Comparison of ENCODE assay signal across 21 cellular contexts in genomic region chr19:49984491-49984890, GRCh38. TPM values are rescaled to one million over a fixed set of nuclear protein-coding genes. Genes with fewer than 3 reads are reported as not detected.
A peak's percentile ranks its signal among the peaks of the same experiment; 100 is the strongest.
DNase-seq lines count a peak whose midpoint lies in the region; ATAC-seq and TF ChIP-seq lines count a peak whose summit lies in the region.
"Had no signal": no experiment of that assay in that cellular context is flagged by ENCODE, and none has a peak within 500 bp of the region (broad histone marks: within the 10 kb centered on the region; RNA-seq: fewer than 3 reads in every experiment).

No MANE protein-coding gene starts in this region.

- H3K27me3 Mint-ChIP-seq in WTC11 (ENCODE audit: low read depth) = no peaks in the 10 kb centered on the region
- no peaks in the 10 kb centered on the region for H3K27me3 Mint-ChIP-seq in central memory CD8-positive, alpha-beta T cell
- H3K27me3 Mint-ChIP-seq: CD4-positive, CD25-positive, alpha-beta regulatory T cell; CD8-positive, alpha-beta memory T cell had no signal

- no peak for TF ChIP-seq CTCF in heart right ventricle (IDR thresholded peaks at IDR 0.05)
- TF ChIP-seq CTCF in WTC11 (IDR thresholded peaks at IDR 0.05) = no peak
- TF ChIP-seq CTCF in omental fat pad (IDR thresholded peaks at IDR 0.05) = no peak

- no peaks in the 10 kb centered on the region for H3K27me3 ChIP-seq in heart right ventricle
- H3K27me3 ChIP-seq: BE2C had no signal

- no peak overlapping the region for H3K27ac Mint-ChIP-seq in WTC11
- H3K27ac Mint-ChIP-seq in central memory CD8-positive, alpha-beta T cell (ENCODE audit: low read depth) = peak overlapping the region; percentile 35
- H3K27ac Mint-ChIP-seq: CD4-positive, CD25-positive, alpha-beta regulatory T cell had no signal

- no peak overlapping the region for H3K27ac ChIP-seq in heart right ventricle
- H3K27ac ChIP-seq: GM23248, HL-60 had no signal

- no peaks in the 10 kb centered on the region for H3K9me3 ChIP-seq in heart right ventricle
- H3K9me3 ChIP-seq: BE2C, HAP-1 had no signal

- H3K4me1 Mint-ChIP-seq in WTC11 = no peaks in the 10 kb centered on the region
- peaks cover 5% of the 10 kb centered on the region for H3K4me1 Mint-ChIP-seq in central memory CD8-positive, alpha-beta T cell

- peak; percentile 1 for DNase-seq in Right ventricle myocardium inferior (ENCODE audit: missing footprints)
- DNase-seq in heart right ventricle = no peak
- no peak for DNase-seq in WTC11 (ENCODE audit: low spot score)
- DNase-seq in central memory CD8-positive, alpha-beta T cell (ENCODE audit: low spot score in 2 of 2) = no peak
- no peak for DNase-seq in NCI-H128 (lab: John Stamatoyannopoulos, UW; ENCODE audit: unreplicated experiment)
- DNase-seq in omental fat pad (ENCODE audit: low spot score) = no peak
- DNase-seq: ACHN; BE2C; CD4-positive, CD25-positive, alpha-beta regulatory T cell; CD8-positive, alpha-beta memory T cell; COR-L47; DMS 273 treated with DMSO at 0.1 percent for 48 hours; DND-41; EL had no signal

- H3K36me3 Mint-ChIP-seq in WTC11 = no peaks in the 10 kb centered on the region; the same call in 1 of the 2 replicates
- H3K36me3 Mint-ChIP-seq in central memory CD8-positive, alpha-beta T cell (ENCODE audit: insufficient read depth) = peaks cover 14% of the 10 kb centered on the region

- H3K9me3 Mint-ChIP-seq in WTC11 = no peaks in the 10 kb centered on the region
- H3K9me3 Mint-ChIP-seq in central memory CD8-positive, alpha-beta T cell = no peaks in the 10 kb centered on the region
- H3K9me3 Mint-ChIP-seq: CD8-positive, alpha-beta memory T cell had no signal

- 88 to 89% methylated on average over 11 of the region's 11 CpGs for WGBS in heart right ventricle, 2 donors

- peaks cover 0 to 92% (median 29%) of the 10 kb centered on the region in 9 donors for H3K36me3 ChIP-seq in heart right ventricle
- H3K36me3 ChIP-seq: BE2C, HAP-1 had no signal

- H3K4me3 ChIP-seq in heart right ventricle = no peak overlapping the region
- H3K4me3 ChIP-seq: GM23248, HAP-1 had no signal

- intact Hi-C loops in Right ventricle myocardium inferior (cut with DNase I) (no loop called here), heart right ventricle (cut with DNase I) (loop anchor here in 4 of 10 donors (2.0 to 10.0 kb wide), 3 partner anchors 47 to 50 kb away; no protein-coding TSS in a partner anchor)

- ATAC-seq in Right ventricle myocardium inferior (no peak), heart right ventricle (no peak), WTC11 (no peak), GM21717 (IDR thresholded peaks at IDR 0.05; ENCODE audit: unreplicated experiment) (no peak), omental fat pad (ENCODE audit: low FRiP score) (no peak)
- no peak for ATAC-seq in central memory CD8-positive, alpha-beta T cell (replicated peaks; ENCODE audit: extremely low read depth, poor library complexity, severe bottlenecking)

- no peak overlapping the region for H3K4me3 Mint-ChIP-seq in WTC11
- no peak overlapping the region for H3K4me3 Mint-ChIP-seq in central memory CD8-positive, alpha-beta T cell
- H3K4me3 Mint-ChIP-seq: CD4-positive, CD25-positive, alpha-beta regulatory T cell; CD8-positive, alpha-beta memory T cell had no signal

- CTCF ChIA-PET in WTC11 (lab: Charles Lee) = interaction anchor here (0.7 to 2.9 kb wide), 8 partner anchors 9 to 250 kb away, joined by 3 to 41 read pairs (median 6); no protein-coding TSS in a partner anchor

- POLR2A ChIA-PET in WTC11 (lab: Charles Lee) = no interaction called here

- H3K4me1 ChIP-seq in heart right ventricle = no peaks in the 10 kb centered on the region
- H3K4me1 ChIP-seq: BE2C, HAP-1 had no signal

TF ChIP-seq in WTC11, 78 proteins besides CTCF, POLR2A, EP300 and RAD21:
- TF ChIP-seq ATF1 (CRISPR knock-in tag; IDR thresholded peaks at IDR 0.05) (no peak), ZNF121 (CRISPR knock-in tag; IDR thresholded peaks at IDR 0.05) (0 out of 2 replicates have a peak, but pooled peaks have one; percentile 20)

RNA-seq across cellular contexts. Expression of gene SIGLEC11, which starts 23.5 kb away (rescaled TPM):
- total RNA-seq in Right ventricle myocardium inferior = 0.60 TPM
- 1 to 10 TPM in 1 of 10 donors, under 1 TPM in 8, not detected in 1; 0.11 to 1.1 (median 0.42) TPM for total RNA-seq in heart right ventricle
- 1 to 10 TPM in 1 of 2 donors, under 1 TPM in 1; 0.20 to 1.7 TPM for polyA plus RNA-seq in heart right ventricle
- total RNA-seq in WTC11 (2021) = not detected in 3 replicates
- total RNA-seq in omental fat pad = 1 to 10 TPM; 1.7 to 9.0 (median 5.1) TPM
- total RNA-seq: CD4-positive, CD25-positive, alpha-beta regulatory T cell; CD8-positive, alpha-beta memory T cell; G401; GM23248; H4; HT1080 had no signal
- polyA plus RNA-seq: CD4-positive, CD25-positive, alpha-beta regulatory T cell; CD8-positive, alpha-beta memory T cell; GM23248 had no signal

RNA-seq across cellular contexts. Expression of gene VRK3, which starts 40.7 kb away (rescaled TPM):
- 22.9 TPM for total RNA-seq in Right ventricle myocardium inferior
- 10 to 100 TPM; 15.1 to 34.9 (median 24.8) TPM for total RNA-seq in heart right ventricle
- polyA plus RNA-seq in heart right ventricle = 10 to 100 TPM; 16.3 to 23.0 TPM
- 33.4 to 39.2 TPM (median 39.1 TPM) in 3 replicates for total RNA-seq in WTC11 (2021)
- total RNA-seq in omental fat pad = 10 to 100 TPM; 14.4 to 43.0 (median 27.6) TPM

RNA-seq across cellular contexts. Expression of gene ZNF473, which starts 41.3 kb away (rescaled TPM):
- total RNA-seq in Right ventricle myocardium inferior = 3.2 TPM
- 1 to 10 TPM; 1.8 to 4.2 (median 3.3) TPM for total RNA-seq in heart right ventricle
- 1 to 10 TPM; 1.5 to 1.8 TPM for polyA plus RNA-seq in heart right ventricle
- 7.9 to 10.0 TPM (median 8.5 TPM) in 3 replicates for total RNA-seq in WTC11 (2021)
- 10 to 100 TPM in 2 of 4 donors, 1 to 10 TPM in 2; 7.3 to 13.6 (median 10.6) TPM for total RNA-seq in omental fat pad

RNA-seq across cellular contexts. Expression of gene NUP62, which starts 55.2 kb away (rescaled TPM):
- total RNA-seq in Right ventricle myocardium inferior (30.4 TPM), heart right ventricle (10 to 100 TPM; 23.1 to 48.1 (median 32.7) TPM), WTC11 (2021) (87.1 to 91.4 TPM (median 90.3 TPM) in 3 replicates), omental fat pad (10 to 100 TPM; 24.9 to 45.5 (median 30.6) TPM)
- polyA plus RNA-seq in heart right ventricle = 10 to 100 TPM; 13.2 to 19.7 TPM

RNA-seq across cellular contexts. Expression of gene ATF5, which starts 55.5 kb away (rescaled TPM):
- total RNA-seq in Right ventricle myocardium inferior = 10.4 TPM
- total RNA-seq in heart right ventricle = 10 to 100 TPM in 3 of 10 donors, 1 to 10 TPM in 7; 6.4 to 33.8 (median 9.7) TPM
- polyA plus RNA-seq in heart right ventricle = 10 to 100 TPM; 14.1 to 22.0 TPM
- 9.0 to 10.8 TPM (median 10.8 TPM) in 3 replicates for total RNA-seq in WTC11 (2021)
- total RNA-seq in omental fat pad = 10 to 100 TPM; 10.2 to 17.7 (median 15.7) TPM
